In genomic region chr3:12994607-12995388, GRCh38 we compare ENCODE assay signal across 8 cellular contexts.
A peak's percentile ranks its signal among the peaks of the same experiment; 100 is the strongest.
DNase-seq lines count a peak whose midpoint lies in the region; ATAC-seq and TF ChIP-seq lines count a peak whose summit lies in the region.

No MANE protein-coding gene starts in this region.

- H3K27ac ChIP-seq in GM23338 (ENCODE audit: low read depth) (no peak overlapping the region), adrenal gland (peak overlapping the region; percentile 82 to 96 (median 93)), psoas muscle (peak overlapping the region; percentile 91), urinary bladder (ENCODE audit: low read depth) (peak overlapping the region; percentile 71)

- intact Hi-C loops in adrenal gland (cut with DNase I) = no loop called here
- intact Hi-C loops in left ventricle myocardium superior (cut with micrococcal nuclease) = no loop called here
- intact Hi-C loops in psoas muscle (cut with DNase I) = no loop called here

- no peaks in the 10 kb centered on the region for H3F3A ChIP-seq in GM23338 (replicated peaks; ENCODE audit: low read depth)

- TF ChIP-seq POLR2A in adrenal gland (IDR thresholded peaks at IDR 0.05) = peak; percentile 79 to 91

- no peaks in the 10 kb centered on the region for H3K9me2 ChIP-seq in GM23338 (ENCODE audit: insufficient read depth)

- H3K4me3 ChIP-seq in GM23338 = peak overlapping the region; percentile 75
- H3K4me3 ChIP-seq in adrenal gland = peak overlapping the region; percentile 29 to 64 (median 46)
- H3K4me3 ChIP-seq in psoas muscle = peak overlapping the region; percentile 72
- H3K4me3 ChIP-seq in urinary bladder (ENCODE audit: low read depth, low read length) = peak overlapping the region; percentile 56

- H3K79me2 ChIP-seq in GM23338 (replicated peaks; ENCODE audit: insufficient read depth) = no peaks in the 10 kb centered on the region

- WGBS in adrenal gland, 4 donors = 0 to 1% (median 0%) methylated on average over 14 to 58 of the region's 58 CpGs
- WGBS in psoas muscle, 3 donors = 0 to 1% (median 1%) methylated on average over 53 to 58 of the region's 58 CpGs
- WGBS in urinary bladder = under 1% methylated on average over 58 of the region's 58 CpGs

- H2AFZ ChIP-seq in GM23338 = peak overlapping the region; percentile 92

- H3K27me3 Mint-ChIP-seq in GM23338 (ENCODE audit: insufficient read depth, low read depth, poor library complexity) = peaks cover 22% of the 10 kb centered on the region

- peaks cover 17% of the 10 kb centered on the region for H3K27me3 ChIP-seq in GM23338 (ENCODE audit: insufficient read depth)
- H3K27me3 ChIP-seq in adrenal gland = no peaks in the 10 kb centered on the region
- no peaks in the 10 kb centered on the region for H3K27me3 ChIP-seq in psoas muscle (ENCODE audit: insufficient read depth in 3 of 3, low read length in 2 of 3)

- peaks cover 15% of the 10 kb centered on the region for H3K4me1 Mint-ChIP-seq in GM23338

- peak overlapping the region; percentile 79 for H3K4me3 Mint-ChIP-seq in GM23338

- no peaks in the 10 kb centered on the region for H3K9me3 ChIP-seq in adrenal gland (replicated peaks in 1 of 3)
- H3K9me3 ChIP-seq in psoas muscle = no peaks in the 10 kb centered on the region

- ATAC-seq in GM23338 (peak; percentile 74), left ventricle myocardium superior (peak; percentile 78), psoas muscle (peak; percentile 81 to 87 (median 85))

- no peaks in the 10 kb centered on the region; the same call in 1 of the 2 replicates for H4K20me1 ChIP-seq in GM23338 (replicated peaks; ENCODE audit: insufficient read depth)

- peaks cover 9% of the 10 kb centered on the region for H3K4me1 ChIP-seq in GM23338 (ENCODE audit: insufficient read depth)
- H3K4me1 ChIP-seq in adrenal gland (replicated peaks in 1 of 2) = peaks cover 36 to 63% of the 10 kb centered on the region in 2 donors
- peaks cover 13% of the 10 kb centered on the region for H3K4me1 ChIP-seq in psoas muscle
- no peaks in the 10 kb centered on the region for H3K4me1 ChIP-seq in urinary bladder (ENCODE audit: insufficient read depth)

- peak; percentile 70 to 91 for TF ChIP-seq CTCF in GM23338 (conservative IDR thresholded peaks at IDR 0.05; ENCODE audit: low read depth in 2 of 2)
- peak; percentile 80 to 97 (median 88) for TF ChIP-seq CTCF in adrenal gland (IDR thresholded peaks at IDR 0.05)
- peak; percentile 91 for TF ChIP-seq CTCF in psoas muscle (IDR thresholded peaks at IDR 0.05)

- H3K36me3 ChIP-seq in GM23338 (ENCODE audit: insufficient read depth) = no peaks in the 10 kb centered on the region
- no peaks in the 10 kb centered on the region for H3K36me3 ChIP-seq in adrenal gland (replicated peaks in 1 of 2)
- no peaks in the 10 kb centered on the region for H3K36me3 ChIP-seq in psoas muscle (ENCODE audit: insufficient read depth in 1 of 2, low read depth in 1 of 2)
- no peaks in the 10 kb centered on the region for H3K36me3 ChIP-seq in urinary bladder (ENCODE audit: insufficient read depth)

- no peaks in the 10 kb centered on the region for H3K36me3 Mint-ChIP-seq in GM23338 (ENCODE audit: low read depth)

- no peaks in the 10 kb centered on the region for H3K9me3 Mint-ChIP-seq in GM23338

- H3K27ac Mint-ChIP-seq in GM23338 = peak overlapping the region; percentile 66

- H3K4me2 ChIP-seq in GM23338 = peak overlapping the region; percentile 92

- DNase-seq in GM04504 (ENCODE audit: low read depth) (peak; percentile 46), GM23338 (ENCODE audit: low spot score) (peak; percentile 89), LHCN-M2 (ENCODE audit: low read depth) (peak; percentile 50), SW 1271 (lab: John Stamatoyannopoulos, UW) (peak; percentile 51 to 79), adrenal gland (peak; percentile 89 to 94 (median 91)), left ventricle myocardium superior (peak; percentile 94), psoas muscle (peak; percentile 91 to 95)

TF ChIP-seq in GM23338, 12 proteins besides CTCF, POLR2A, EP300 and RAD21:
- TF ChIP-seq POLR2AphosphoS5 (IDR thresholded peaks at IDR 0.05; ENCODE audit: low read depth) (0 out of 2 replicates have a peak, but pooled peaks have one; percentile 38), STAT1 (IDR thresholded peaks at IDR 0.05; ENCODE audit: unreplicated experiment) (no peak), CREB1 (CRISPR knock-in tag; IDR thresholded peaks at IDR 0.05; ENCODE audit: low read depth) (peak; percentile 73)
- TF ChIP-seq, protein P1, sequence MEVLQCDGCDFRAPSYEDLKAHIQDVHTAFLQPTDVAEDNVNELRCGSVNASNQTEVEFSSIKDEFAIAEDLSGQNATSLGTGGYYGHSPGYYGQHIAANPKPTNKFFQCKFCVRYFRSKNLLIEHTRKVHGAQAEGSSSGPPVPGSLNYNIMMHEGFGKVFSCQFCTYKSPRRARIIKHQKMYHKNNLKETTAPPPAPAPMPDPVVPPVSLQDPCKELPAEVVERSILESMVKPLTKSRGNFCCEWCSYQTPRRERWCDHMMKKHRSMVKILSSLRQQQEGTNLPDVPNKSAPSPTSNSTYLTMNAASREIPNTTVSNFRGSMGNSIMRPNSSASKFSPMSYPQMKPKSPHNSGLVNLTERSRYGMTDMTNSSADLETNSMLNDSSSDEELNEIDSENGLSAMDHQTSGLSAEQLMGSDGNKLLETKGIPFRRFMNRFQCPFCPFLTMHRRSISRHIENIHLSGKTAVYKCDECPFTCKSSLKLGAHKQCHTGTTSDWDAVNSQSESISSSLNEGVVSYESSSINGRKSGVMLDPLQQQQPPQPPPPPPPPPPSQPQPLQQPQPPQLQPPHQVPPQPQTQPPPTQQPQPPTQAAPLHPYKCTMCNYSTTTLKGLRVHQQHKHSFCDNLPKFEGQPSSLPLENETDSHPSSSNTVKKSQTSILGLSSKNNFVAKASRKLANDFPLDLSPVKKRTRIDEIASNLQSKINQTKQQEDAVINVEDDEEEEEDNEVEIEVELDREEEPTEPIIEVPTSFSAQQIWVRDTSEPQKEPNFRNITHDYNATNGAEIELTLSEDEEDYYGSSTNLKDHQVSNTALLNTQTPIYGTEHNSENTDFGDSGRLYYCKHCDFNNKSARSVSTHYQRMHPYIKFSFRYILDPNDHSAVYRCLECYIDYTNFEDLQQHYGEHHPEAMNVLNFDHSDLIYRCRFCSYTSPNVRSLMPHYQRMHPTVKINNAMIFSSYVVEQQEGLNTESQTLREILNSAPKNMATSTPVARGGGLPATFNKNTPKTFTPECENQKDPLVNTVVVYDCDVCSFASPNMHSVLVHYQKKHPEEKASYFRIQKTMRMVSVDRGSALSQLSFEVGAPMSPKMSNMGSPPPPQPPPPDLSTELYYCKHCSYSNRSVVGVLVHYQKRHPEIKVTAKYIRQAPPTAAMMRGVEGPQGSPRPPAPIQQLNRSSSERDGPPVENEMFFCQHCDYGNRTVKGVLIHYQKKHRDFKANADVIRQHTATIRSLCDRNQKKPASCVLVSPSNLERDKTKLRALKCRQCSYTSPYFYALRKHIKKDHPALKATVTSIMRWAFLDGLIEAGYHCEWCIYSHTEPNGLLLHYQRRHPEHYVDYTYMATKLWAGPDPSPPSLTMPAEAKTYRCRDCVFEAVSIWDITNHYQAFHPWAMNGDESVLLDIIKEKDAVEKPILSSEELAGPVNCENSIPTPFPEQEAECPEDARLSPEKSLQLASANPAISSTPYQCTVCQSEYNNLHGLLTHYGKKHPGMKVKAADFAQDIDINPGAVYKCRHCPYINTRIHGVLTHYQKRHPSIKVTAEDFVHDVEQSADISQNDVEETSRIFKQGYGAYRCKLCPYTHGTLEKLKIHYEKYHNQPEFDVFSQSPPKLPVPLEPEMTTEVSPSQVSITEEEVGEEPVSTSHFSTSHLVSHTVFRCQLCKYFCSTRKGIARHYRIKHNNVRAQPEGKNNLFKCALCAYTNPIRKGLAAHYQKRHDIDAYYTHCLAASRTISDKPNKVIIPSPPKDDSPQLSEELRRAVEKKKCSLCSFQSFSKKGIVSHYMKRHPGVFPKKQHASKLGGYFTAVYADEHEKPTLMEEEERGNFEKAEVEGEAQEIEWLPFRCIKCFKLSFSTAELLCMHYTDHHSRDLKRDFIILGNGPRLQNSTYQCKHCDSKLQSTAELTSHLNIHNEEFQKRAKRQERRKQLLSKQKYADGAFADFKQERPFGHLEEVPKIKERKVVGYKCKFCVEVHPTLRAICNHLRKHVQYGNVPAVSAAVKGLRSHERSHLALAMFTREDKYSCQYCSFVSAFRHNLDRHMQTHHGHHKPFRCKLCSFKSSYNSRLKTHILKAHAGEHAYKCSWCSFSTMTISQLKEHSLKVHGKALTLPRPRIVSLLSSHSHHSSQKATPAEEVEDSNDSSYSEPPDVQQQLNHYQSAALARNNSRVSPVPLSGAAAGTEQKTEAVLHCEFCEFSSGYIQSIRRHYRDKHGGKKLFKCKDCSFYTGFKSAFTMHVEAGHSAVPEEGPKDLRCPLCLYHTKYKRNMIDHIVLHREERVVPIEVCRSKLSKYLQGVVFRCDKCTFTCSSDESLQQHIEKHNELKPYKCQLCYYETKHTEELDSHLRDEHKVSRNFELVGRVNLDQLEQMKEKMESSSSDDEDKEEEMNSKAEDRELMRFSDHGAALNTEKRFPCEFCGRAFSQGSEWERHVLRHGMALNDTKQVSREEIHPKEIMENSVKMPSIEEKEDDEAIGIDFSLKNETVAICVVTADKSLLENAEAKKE (CRISPR knock-in tag; IDR thresholded peaks at IDR 0.05) = no peak
TF ChIP-seq in GM23338: peak in this region for 2.
